Comparison of ENCODE assay signal across 19 cellular contexts in genomic region chr7:138154646-138155045, GRCh38.
DNase-seq lines count a peak whose midpoint lies in the region; ATAC-seq, FAIRE-seq and TF ChIP-seq lines count a peak whose summit lies in the region.
"Had no signal": no experiment of that assay in that cellular context is flagged by ENCODE, and none has a peak within 500 bp of the region (broad histone marks: within the 10 kb centered on the region; RNA-seq: fewer than 3 reads in every experiment).

No MANE protein-coding gene starts in this region.

- no peak overlapping the region for H3K4ac ChIP-seq in trophoblast cell (ENCODE audit: low read depth, low read length)

- H3K9me2 ChIP-seq in GM23338 (ENCODE audit: insufficient read depth), result peaks cover 6% of the 10 kb centered on the region; the same call in 1 of the 2 replicates

- no peak overlapping the region for H2BK12ac ChIP-seq in trophoblast cell (ENCODE audit: low read length)

- no CpG with 5 or more reads among the region's 3 CpGs for WGBS in trophoblast cell (ENCODE audit: extremely low coverage, insufficient coverage, insufficient read length)

- H3K9ac ChIP-seq in trophoblast cell (ENCODE audit: low read length), result no peak overlapping the region
- H3K9ac ChIP-seq: BLaER1 treated with 17β-estradiol and CSF1 and Interleukin-3, amounts not matched to agents 10 nM and 100 nM had no signal

- H4K20me1 ChIP-seq in GM23338 (replicated peaks; ENCODE audit: insufficient read depth), result no peaks in the 10 kb centered on the region
- H4K20me1 ChIP-seq: BLaER1 treated with 17β-estradiol and CSF1 and Interleukin-3, amounts not matched to agents 10 nM and 100 nM had no signal

- no peak overlapping the region for H2AK5ac ChIP-seq in trophoblast cell (ENCODE audit: low read length)

- no peak for DNase-seq in activated CD4-positive, alpha-beta T cell treated with anti-CD3 and anti-CD28 coated beads, Interleukin-2, amount 10 ng/mL, durations not matched to agents 7 days and 5 days
- DNase-seq in activated CD4-positive, alpha-beta T cell treated with anti-CD3 and anti-CD28 coated beads, Interleukin-2, amount 50 U/mL, for 1 hour, result no peak
- DNase-seq in GM23338 (ENCODE audit: low spot score) (no peak), amniotic epithelial cell (ENCODE audit: low read depth) (peak; percentile 93), trophoblast cell (no peak), kidney glomerular epithelial cell (lab: John Stamatoyannopoulos, UW) (no peak), frontal cortex (ENCODE audit: low spot score in 2 of 2) (no peak), GM10248 (ENCODE audit: extremely low spot score) (no peak)
- DNase-seq: 8988T; Calu3; CD8-positive, alpha-beta T cell; DND-41; EL; GOT3; H9 had no signal

- no peak overlapping the region for H3K18ac ChIP-seq in trophoblast cell (ENCODE audit: low read length)

- H3K27me3 ChIP-seq in GM23338 (ENCODE audit: insufficient read depth), result no peaks in the 10 kb centered on the region
- no peaks in the 10 kb centered on the region for H3K27me3 ChIP-seq in trophoblast cell (ENCODE audit: insufficient read depth, low read length)
- H3K27me3 ChIP-seq: BLaER1 treated with 17β-estradiol and CSF1 and Interleukin-3, amounts not matched to agents 10 nM and 100 nM had no signal

- H3K4me3 ChIP-seq in GM23338 (no peak overlapping the region), trophoblast cell (ENCODE audit: low read depth, low read length) (no peak overlapping the region)
- H3K4me3 ChIP-seq: BLaER1 treated with 17β-estradiol and CSF1 and Interleukin-3, amounts not matched to agents 10 nM and 100 nM had no signal

- no peaks in the 10 kb centered on the region for H3K27me3 Mint-ChIP-seq in activated CD4-positive, alpha-beta T cell treated with anti-CD3 and anti-CD28 coated beads, Interleukin-2, amount 10 ng/mL, durations not matched to agents 7 days and 5 days
- H3K27me3 Mint-ChIP-seq in GM23338 (ENCODE audit: insufficient read depth, low read depth, poor library complexity), result no peaks in the 10 kb centered on the region

- H3F3A ChIP-seq in GM23338 (replicated peaks; ENCODE audit: low read depth), result 0 out of 2 replicates have a peak, but pooled peaks cover 5% of the 10 kb centered on the region

- CTCF ChIA-PET in activated CD4-positive, alpha-beta T cell treated with anti-CD3 and anti-CD28 coated beads, Interleukin-2, amount 10 ng/mL, durations not matched to agents 7 days and 5 days (lab: Charles Lee), result no interaction called here
- CTCF ChIA-PET in GM10248 (lab: Yijun Ruan, JAX), result interaction anchor here (1.7 kb wide), 1 partner anchor 584 kb away, joined by 6 read pairs; no protein-coding TSS in a partner anchor

- H3K27ac ChIP-seq in GM23338 (ENCODE audit: low read depth), result no peak overlapping the region
- H3K27ac ChIP-seq in trophoblast cell (ENCODE audit: low read depth, low read length), result peak overlapping the region; percentile 45
- H3K27ac ChIP-seq: BLaER1 treated with 17β-estradiol and CSF1 and Interleukin-3, amounts not matched to agents 10 nM and 100 nM had no signal

- no peak for FAIRE-seq in frontal cortex (lab: Jason Lieb, UNC)
- FAIRE-seq: GM12891, HTR-8/SVneo had no signal

- H3K79me2 ChIP-seq in GM23338 (replicated peaks; ENCODE audit: insufficient read depth) (no peaks in the 10 kb centered on the region), trophoblast cell (ENCODE audit: control insufficient read depth, insufficient read depth, low read length, poor library complexity) (no peaks in the 10 kb centered on the region)

- H3K14ac ChIP-seq in trophoblast cell (ENCODE audit: low read length), result no peak overlapping the region

- no peak overlapping the region for H3K23ac ChIP-seq in trophoblast cell (ENCODE audit: low read length)

- ATAC-seq in GM23338, result no peak
- ATAC-seq: CD8-positive, alpha-beta T cell had no signal

- H3K9me3 Mint-ChIP-seq in activated CD4-positive, alpha-beta T cell treated with anti-CD3 and anti-CD28 coated beads, Interleukin-2, amount 10 ng/mL, durations not matched to agents 7 days and 5 days, result no peaks in the 10 kb centered on the region
- H3K9me3 Mint-ChIP-seq in GM23338, result no peaks in the 10 kb centered on the region
- H3K9me3 Mint-ChIP-seq: CD8-positive, alpha-beta T cell; H9; IgD-negative memory B cell had no signal

- H3K4me1 ChIP-seq in GM23338 (ENCODE audit: insufficient read depth), result no peaks in the 10 kb centered on the region
- peaks cover 0 to 5% of the 10 kb centered on the region in 2 experiments for H3K4me1 ChIP-seq in trophoblast cell (ENCODE audit: control insufficient read depth in 1 of 2, insufficient read depth in 2 of 2, low read length in 2 of 2)
- H3K4me1 ChIP-seq: BLaER1 treated with 17β-estradiol and CSF1 and Interleukin-3, amounts not matched to agents 10 nM and 100 nM had no signal

- peak overlapping the region; percentile 0 for H3K27ac Mint-ChIP-seq in activated CD4-positive, alpha-beta T cell treated with anti-CD3 and anti-CD28 coated beads, Interleukin-2, amount 10 ng/mL, durations not matched to agents 7 days and 5 days
- H3K27ac Mint-ChIP-seq in GM23338, result no peak overlapping the region
- H3K27ac Mint-ChIP-seq: CD8-positive, alpha-beta T cell; H9; IgD-negative memory B cell had no signal

- no peak overlapping the region for H3K4me3 Mint-ChIP-seq in activated CD4-positive, alpha-beta T cell treated with anti-CD3 and anti-CD28 coated beads, Interleukin-2, amount 10 ng/mL, durations not matched to agents 7 days and 5 days
- H3K4me3 Mint-ChIP-seq in GM23338, result no peak overlapping the region
- H3K4me3 Mint-ChIP-seq: CD8-positive, alpha-beta T cell; H9; IgD-negative memory B cell had no signal

- no peak overlapping the region for H3K4me2 ChIP-seq in GM23338
- no peak overlapping the region for H3K4me2 ChIP-seq in trophoblast cell (ENCODE audit: low read length)
- H3K4me2 ChIP-seq: BLaER1 treated with 17β-estradiol and CSF1 and Interleukin-3, amounts not matched to agents 10 nM and 100 nM had no signal

- no peaks in the 10 kb centered on the region for H3K4me1 Mint-ChIP-seq in activated CD4-positive, alpha-beta T cell treated with anti-CD3 and anti-CD28 coated beads, Interleukin-2, amount 10 ng/mL, durations not matched to agents 7 days and 5 days
- no peaks in the 10 kb centered on the region for H3K4me1 Mint-ChIP-seq in GM23338
- H3K4me1 Mint-ChIP-seq: H9, IgD-negative memory B cell had no signal

- H3K36me3 Mint-ChIP-seq in activated CD4-positive, alpha-beta T cell treated with anti-CD3 and anti-CD28 coated beads, Interleukin-2, amount 10 ng/mL, durations not matched to agents 7 days and 5 days (ENCODE audit: low read depth), result no peaks in the 10 kb centered on the region
- no peaks in the 10 kb centered on the region; the same call in 1 of the 3 replicates for H3K36me3 Mint-ChIP-seq in GM23338 (ENCODE audit: low read depth)
- H3K36me3 Mint-ChIP-seq: CD8-positive, alpha-beta T cell; IgD-negative memory B cell had no signal

- peaks cover 6% of the 10 kb centered on the region for H3K79me1 ChIP-seq in trophoblast cell (ENCODE audit: low read length)

- TF ChIP-seq CTCF in GM23338 (conservative IDR thresholded peaks at IDR 0.05; ENCODE audit: low read depth in 2 of 2), result no peak
- TF ChIP-seq CTCF in GM10248 (IDR thresholded peaks at IDR 0.05; ENCODE audit: control extremely low read depth, extremely low read depth, low read depth, missing control alignments), result no peak

- H2BK5ac ChIP-seq in trophoblast cell (ENCODE audit: low read depth, low read length, poor library complexity), result no peak overlapping the region

- H4K12ac ChIP-seq in trophoblast cell (ENCODE audit: low read depth, low read length), result no peak overlapping the region

- H2AFZ ChIP-seq in GM23338 (peak overlapping the region; percentile 63; the same call in 1 of the 2 replicates), trophoblast cell (ENCODE audit: insufficient read depth, low read length, poor library complexity) (no peak overlapping the region)

- no peak overlapping the region for H4K8ac ChIP-seq in trophoblast cell (ENCODE audit: low read depth, low read length)

- no peaks in the 10 kb centered on the region for H3K9me3 ChIP-seq in trophoblast cell (ENCODE audit: insufficient read depth, low read depth, low read length)

- no peak overlapping the region for H2BK120ac ChIP-seq in trophoblast cell (ENCODE audit: insufficient read depth, low read length, poor library complexity)

- no peaks in the 10 kb centered on the region for H3K36me3 ChIP-seq in GM23338 (ENCODE audit: insufficient read depth)
- no peaks in the 10 kb centered on the region for H3K36me3 ChIP-seq in trophoblast cell (ENCODE audit: control insufficient read depth in 1 of 2, insufficient read depth in 2 of 2, low read length in 2 of 2)
- H3K36me3 ChIP-seq: BLaER1 treated with 17β-estradiol and CSF1 and Interleukin-3, amounts not matched to agents 10 nM and 100 nM had no signal

- POLR2A ChIA-PET in activated CD4-positive, alpha-beta T cell treated with anti-CD3 and anti-CD28 coated beads, Interleukin-2, amount 10 ng/mL, durations not matched to agents 7 days and 5 days (lab: Charles Lee), result no interaction called here
- POLR2A ChIA-PET in GM10248 (lab: Yijun Ruan, JAX), result no interaction called here

- no peak overlapping the region for H4K91ac ChIP-seq in trophoblast cell (ENCODE audit: low read depth, low read length)

TF ChIP-seq in GM23338, 12 proteins besides CTCF, POLR2A, EP300 and RAD21 (continues in another document):
- TF ChIP-seq EZH2 (IDR thresholded peaks at IDR 0.05; ENCODE audit: low read depth, unreplicated experiment) (no peak), ZNF114 (CRISPR knock-in tag; IDR thresholded peaks at IDR 0.05) (no peak)
- TF ChIP-seq, protein P1, sequence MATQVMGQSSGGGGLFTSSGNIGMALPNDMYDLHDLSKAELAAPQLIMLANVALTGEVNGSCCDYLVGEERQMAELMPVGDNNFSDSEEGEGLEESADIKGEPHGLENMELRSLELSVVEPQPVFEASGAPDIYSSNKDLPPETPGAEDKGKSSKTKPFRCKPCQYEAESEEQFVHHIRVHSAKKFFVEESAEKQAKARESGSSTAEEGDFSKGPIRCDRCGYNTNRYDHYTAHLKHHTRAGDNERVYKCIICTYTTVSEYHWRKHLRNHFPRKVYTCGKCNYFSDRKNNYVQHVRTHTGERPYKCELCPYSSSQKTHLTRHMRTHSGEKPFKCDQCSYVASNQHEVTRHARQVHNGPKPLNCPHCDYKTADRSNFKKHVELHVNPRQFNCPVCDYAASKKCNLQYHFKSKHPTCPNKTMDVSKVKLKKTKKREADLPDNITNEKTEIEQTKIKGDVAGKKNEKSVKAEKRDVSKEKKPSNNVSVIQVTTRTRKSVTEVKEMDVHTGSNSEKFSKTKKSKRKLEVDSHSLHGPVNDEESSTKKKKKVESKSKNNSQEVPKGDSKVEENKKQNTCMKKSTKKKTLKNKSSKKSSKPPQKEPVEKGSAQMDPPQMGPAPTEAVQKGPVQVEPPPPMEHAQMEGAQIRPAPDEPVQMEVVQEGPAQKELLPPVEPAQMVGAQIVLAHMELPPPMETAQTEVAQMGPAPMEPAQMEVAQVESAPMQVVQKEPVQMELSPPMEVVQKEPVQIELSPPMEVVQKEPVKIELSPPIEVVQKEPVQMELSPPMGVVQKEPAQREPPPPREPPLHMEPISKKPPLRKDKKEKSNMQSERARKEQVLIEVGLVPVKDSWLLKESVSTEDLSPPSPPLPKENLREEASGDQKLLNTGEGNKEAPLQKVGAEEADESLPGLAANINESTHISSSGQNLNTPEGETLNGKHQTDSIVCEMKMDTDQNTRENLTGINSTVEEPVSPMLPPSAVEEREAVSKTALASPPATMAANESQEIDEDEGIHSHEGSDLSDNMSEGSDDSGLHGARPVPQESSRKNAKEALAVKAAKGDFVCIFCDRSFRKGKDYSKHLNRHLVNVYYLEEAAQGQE (IDR thresholded peaks at IDR 0.05; ENCODE audit: unreplicated experiment), result no peak
